In genomic region chr16:88451586-88452484, GRCh38 we compare ENCODE assay signal across 8 cellular contexts. TPM values are rescaled to one million over a fixed set of nuclear protein-coding genes. Genes with fewer than 3 reads are reported as not detected.
DNase-seq lines count a peak whose midpoint lies in the region; ATAC-seq and TF ChIP-seq lines count a peak whose summit lies in the region.

No MANE protein-coding gene starts in this region.

- intact Hi-C loops in activated T-helper 2 cell treated with anti-CD3 and anti-CD28 coated beads, Interferon-gamma antibody, Interleukin-2, Interleukin-4, amounts not matched to agents 10 μg/mL and 5 μg/mL and 100 μg/mL, durations not matched to agents 14 hours and 24 hours and 36 hours (cut with micrococcal nuclease): loop anchor here (2.0 to 10.0 kb wide), 5 partner anchors 199 to 1065 kb away; partner anchors contain the start of genes BANP, CYBA and PIEZO1

- H3K36me3 Mint-ChIP-seq in activated T-helper 2 cell treated with anti-CD3 and anti-CD28 coated beads, Interferon-gamma antibody, Interleukin-2, Interleukin-4, amounts not matched to agents 10 μg/mL and 5 μg/mL and 100 μg/mL, durations not matched to agents 14 hours and 24 hours and 36 hours (ENCODE audit: low read depth): no peaks in the 10 kb centered on the region
- H3K36me3 Mint-ChIP-seq in mesothelial cell of epicardium: no peaks in the 10 kb centered on the region

- ATAC-seq in GM18909 (IDR thresholded peaks at IDR 0.05; ENCODE audit: poor library complexity, unreplicated experiment) (no peak), GM21526 (IDR thresholded peaks at IDR 0.05; ENCODE audit: low FRiP score, unreplicated experiment) (no peak), GM21576 (IDR thresholded peaks at IDR 0.05; ENCODE audit: unreplicated experiment) (no peak), GM18861 (IDR thresholded peaks at IDR 0.05; ENCODE audit: unreplicated experiment) (no peak)

- H3K27me3 Mint-ChIP-seq in activated T-helper 2 cell treated with anti-CD3 and anti-CD28 coated beads, Interferon-gamma antibody, Interleukin-2, Interleukin-4, amounts not matched to agents 10 μg/mL and 5 μg/mL and 100 μg/mL, durations not matched to agents 14 hours and 24 hours and 36 hours (ENCODE audit: low read depth): peaks cover 15% of the 10 kb centered on the region
- H3K27me3 Mint-ChIP-seq in mesothelial cell of epicardium (ENCODE audit: low read depth): peaks cover 4% of the 10 kb centered on the region

- no peaks in the 10 kb centered on the region for H3K9me3 Mint-ChIP-seq in activated T-helper 2 cell treated with anti-CD3 and anti-CD28 coated beads, Interferon-gamma antibody, Interleukin-2, Interleukin-4, amounts not matched to agents 10 μg/mL and 5 μg/mL and 100 μg/mL, durations not matched to agents 14 hours and 24 hours and 36 hours
- H3K9me3 Mint-ChIP-seq in mesothelial cell of epicardium: no peaks in the 10 kb centered on the region

- no peak for TF ChIP-seq CTCF in mesothelial cell of epicardium (IDR thresholded peaks at IDR 0.05; ENCODE audit: unreplicated experiment)

- peaks cover 16% of the 10 kb centered on the region for H3K4me1 Mint-ChIP-seq in activated T-helper 2 cell treated with anti-CD3 and anti-CD28 coated beads, Interferon-gamma antibody, Interleukin-2, Interleukin-4, amounts not matched to agents 10 μg/mL and 5 μg/mL and 100 μg/mL, durations not matched to agents 14 hours and 24 hours and 36 hours (ENCODE audit: low read depth)
- peaks cover 26% of the 10 kb centered on the region for H3K4me1 Mint-ChIP-seq in mesothelial cell of epicardium

- no peak overlapping the region for H3K27ac Mint-ChIP-seq in activated T-helper 2 cell treated with anti-CD3 and anti-CD28 coated beads, Interferon-gamma antibody, Interleukin-2, Interleukin-4, amounts not matched to agents 10 μg/mL and 5 μg/mL and 100 μg/mL, durations not matched to agents 14 hours and 24 hours and 36 hours
- no peak overlapping the region for H3K27ac Mint-ChIP-seq in mesothelial cell of epicardium

- peak overlapping the region; percentile 81 for H3K4me3 Mint-ChIP-seq in activated T-helper 2 cell treated with anti-CD3 and anti-CD28 coated beads, Interferon-gamma antibody, Interleukin-2, Interleukin-4, amounts not matched to agents 10 μg/mL and 5 μg/mL and 100 μg/mL, durations not matched to agents 14 hours and 24 hours and 36 hours (ENCODE audit: low read depth)
- peak overlapping the region; percentile 78 for H3K4me3 Mint-ChIP-seq in mesothelial cell of epicardium

- DNase-seq in stimulated activated CD4-positive, alpha-beta T cell treated with anti-CD3 and anti-CD28 coated beads, Interleukin-15, amount 100 ng/mL, for 24 hours: peak; percentile 33
- DNase-seq in stimulated activated CD4-positive, alpha-beta T cell treated with anti-CD3 and anti-CD28 coated beads, Interleukin-12 subunit alpha, Interleukin-12 subunit beta, amount 100 ng/mL, for 4 hours: no peak
- no peak for DNase-seq in activated T-helper 2 cell treated with anti-CD3 and anti-CD28 coated beads, Interferon-gamma antibody, Interleukin-2, Interleukin-4, amounts not matched to agents 10 μg/mL and 5 μg/mL and 100 μg/mL, durations not matched to agents 14 hours and 24 hours and 36 hours (ENCODE audit: low spot score)
- DNase-seq in mesothelial cell of epicardium (ENCODE audit: low spot score in 2 of 2, unreplicated experiment in 2 of 2): peak in 1 of 2 experiments; percentile 49

RNA-seq across cellular contexts. Expression of gene ZFPM1, which starts 1.2 kb away (rescaled TPM):
- 12.9 and 14.5 TPM in 2 replicates for total RNA-seq in activated T-helper 2 cell treated with anti-CD3 and anti-CD28 coated beads, Interferon-gamma antibody, Interleukin-2, Interleukin-4, amounts not matched to agents 10 μg/mL and 5 μg/mL and 100 μg/mL, durations not matched to agents 14 hours and 24 hours and 36 hours
- 51.1 to 56.2 TPM (median 52.6 TPM) in 3 replicates for total RNA-seq in mesothelial cell of epicardium
